In the genomic region with DNA sequence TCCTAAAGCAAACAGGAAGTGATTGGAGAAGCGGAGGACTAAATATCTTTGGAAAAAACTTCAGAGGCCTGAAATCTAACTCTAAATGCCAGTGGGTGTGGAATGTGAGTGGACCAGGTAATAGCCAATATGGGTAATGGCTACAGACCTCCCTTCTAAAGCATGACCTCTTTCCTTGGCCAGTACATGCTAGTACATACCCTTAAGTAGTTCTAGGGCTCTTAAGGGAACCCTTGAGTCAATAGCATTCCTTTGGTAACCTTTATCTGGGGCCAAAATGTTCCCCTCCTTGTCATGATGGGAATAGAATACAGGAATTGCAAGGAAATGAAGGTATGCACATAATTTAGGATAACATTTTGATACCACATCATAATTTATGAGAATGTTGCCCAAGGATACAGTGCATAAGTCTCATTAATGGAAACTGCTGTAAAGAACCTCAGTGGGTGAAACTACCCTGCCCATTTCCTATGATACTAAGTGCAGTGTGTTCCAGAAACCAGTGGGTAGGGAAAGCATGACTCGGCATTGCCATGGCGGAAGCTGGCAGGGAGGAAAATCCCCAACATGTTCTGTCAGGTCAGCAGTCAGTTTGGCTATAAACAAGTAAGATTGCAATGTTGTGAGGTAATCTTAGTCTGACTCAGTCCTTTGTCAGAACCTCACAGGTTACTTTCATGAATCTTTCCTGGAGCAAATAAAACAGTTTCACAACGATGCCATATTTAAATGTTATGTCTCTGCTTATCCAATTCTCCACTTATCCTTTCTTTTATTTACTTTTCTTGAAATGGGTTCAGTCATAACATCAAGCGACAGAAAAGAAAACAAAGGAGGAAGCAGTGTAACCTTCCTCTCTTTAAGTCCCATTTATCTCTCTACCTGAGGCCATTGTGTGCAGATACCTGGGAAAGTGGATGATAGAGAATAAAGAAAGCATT, we compare ENCODE assay signal across 8 cellular contexts. TPM values are rescaled to one million over a fixed set of nuclear protein-coding genes. Genes with fewer than 3 reads are reported as not detected.
DNase-seq lines count a peak whose midpoint lies in the region; ATAC-seq and TF ChIP-seq lines count a peak whose summit lies in the region.

No MANE protein-coding gene starts in this region.

- H3K27me3 Mint-ChIP-seq in progenitor cell of endocrine pancreas, result no peaks in the 10 kb centered on the region

- no peaks in the 10 kb centered on the region for H3K9me2 ChIP-seq in SK-N-SH

- no peak overlapping the region for H3K4me3 ChIP-seq in AG04450 (ENCODE audit: low read depth, low read length)
- H3K4me3 ChIP-seq in SK-N-SH (ENCODE audit: low read depth in 2 of 2, low read length in 1 of 2), result no peak overlapping the region
- no peak overlapping the region for H3K4me3 ChIP-seq in epithelial cell of proximal tubule (ENCODE audit: low read depth, low read length)

- peak; percentile 84 for ATAC-seq in GM18907 (IDR thresholded peaks at IDR 0.05; ENCODE audit: unreplicated experiment)
- ATAC-seq in HG03103 (IDR thresholded peaks at IDR 0.05; ENCODE audit: low read depth, unreplicated experiment), result peak; percentile 50

- TF ChIP-seq CTCF in AG04450 (IDR thresholded peaks at IDR 0.05; ENCODE audit: low read depth, low read length) (no peak), SK-N-SH (IDR thresholded peaks at IDR 0.05) (no peak), epithelial cell of proximal tubule (conservative IDR thresholded peaks at IDR 0.05; ENCODE audit: low read depth, low read length) (no peak), progenitor cell of endocrine pancreas (IDR thresholded peaks at IDR 0.05; ENCODE audit: unreplicated experiment) (no peak)

- no peaks in the 10 kb centered on the region for H3K79me2 ChIP-seq in SK-N-SH (ENCODE audit: insufficient read depth)

- peak in 1 of 2 experiments; percentile 85; a peak in 1 of 4 replicates for TF ChIP-seq EP300 in SK-N-SH (IDR thresholded peaks at IDR 0.05; ENCODE audit: borderline replicate concordance in 1 of 2, low read depth in 1 of 2, low read length in 1 of 2)

- no peaks in the 10 kb centered on the region for H3K36me3 Mint-ChIP-seq in progenitor cell of endocrine pancreas (ENCODE audit: insufficient read depth)

- H3K27ac Mint-ChIP-seq in progenitor cell of endocrine pancreas, result peak overlapping the region; percentile 98

- peak overlapping the region; percentile 64 for H2AFZ ChIP-seq in SK-N-SH (ENCODE audit: low read depth)

- peaks cover 9% of the 10 kb centered on the region for H3K4me1 Mint-ChIP-seq in progenitor cell of endocrine pancreas (ENCODE audit: low read depth)

- no peak overlapping the region for H3K4me3 Mint-ChIP-seq in progenitor cell of endocrine pancreas (ENCODE audit: low read depth)

- peak overlapping the region; percentile 80 for H3K27ac ChIP-seq in AG04450 (ENCODE audit: low read depth, low read length)
- H3K27ac ChIP-seq in SK-N-SH (ENCODE audit: low read depth in 2 of 2, low read length in 1 of 2), result peak overlapping the region; percentile 3 to 95; a peak in 3 of 4 replicates

- no peak for TF ChIP-seq RAD21 in SK-N-SH (IDR thresholded peaks at IDR 0.05; ENCODE audit: low read length)

- DNase-seq in AG04450 (ENCODE audit: low read depth, low spot score), result peak; percentile 80
- DNase-seq in SK-N-SH, result no peak
- DNase-seq in epithelial cell of proximal tubule (ENCODE audit: low read depth), result peak; percentile 98
- DNase-seq in progenitor cell of endocrine pancreas (ENCODE audit: low spot score, unreplicated experiment), result no peak
- no peak for DNase-seq in OCI-M1 (lab: John Stamatoyannopoulos, UW)
- DNase-seq in superior temporal gyrus (ENCODE audit: extremely low spot score), result no peak

- POLR2A ChIA-PET in AG04450 (lab: Yijun Ruan, JAX) (interaction anchor here (0.6 to 0.7 kb wide), 2 partner anchors 22 to 87 kb away, joined by 3 to 4 read pairs; no protein-coding TSS in a partner anchor), SK-N-SH (lab: Yijun Ruan, JAX) (no interaction called here)

- H3K9ac ChIP-seq in SK-N-SH, result peak overlapping the region; percentile 45; the same call in 1 of the 2 replicates

- peaks cover 0 to 23% of the 10 kb centered on the region in 2 experiments; a peak in 2 of 4 replicates for H3K4me1 ChIP-seq in SK-N-SH (ENCODE audit: control insufficient read depth in 1 of 2, insufficient read depth in 2 of 2, low read depth in 1 of 2, low read length in 1 of 2)

- H3K9me3 ChIP-seq in AG04450 (ENCODE audit: control insufficient read depth, insufficient read depth, low read length) (no peaks in the 10 kb centered on the region), SK-N-SH (no peaks in the 10 kb centered on the region)

- H3F3A ChIP-seq in SK-N-SH (replicated peaks; ENCODE audit: insufficient read depth), result peaks cover 38% of the 10 kb centered on the region

- WGBS in SK-N-SH (ENCODE audit: low lambda C conversion rate), result 28% methylated on average over 5 of the region's 5 CpGs

- H3K9me3 Mint-ChIP-seq in progenitor cell of endocrine pancreas (ENCODE audit: low read depth), result no peaks in the 10 kb centered on the region

- H3K4me2 ChIP-seq in SK-N-SH, result peak overlapping the region; percentile 21; the same call in 1 of the 2 replicates

- H4K20me1 ChIP-seq in SK-N-SH (ENCODE audit: insufficient read depth), result no peaks in the 10 kb centered on the region

- no peaks in the 10 kb centered on the region for H3K36me3 ChIP-seq in SK-N-SH (replicated peaks in 1 of 2; ENCODE audit: control insufficient read depth in 1 of 2, insufficient read depth in 2 of 2, low read length in 1 of 2)

- H3K27me3 ChIP-seq in AG04450 (ENCODE audit: control insufficient read depth, insufficient read depth, low read length) (no peaks in the 10 kb centered on the region), SK-N-SH (ENCODE audit: insufficient read depth) (no peaks in the 10 kb centered on the region)

- CTCF ChIA-PET in AG04450 (lab: Charles Lee), result no interaction called here
- CTCF ChIA-PET in SK-N-SH (lab: Yijun Ruan, JAX), result interaction anchor here (1.6 kb wide), 1 partner anchor 8 kb away, joined by 3 read pairs; no protein-coding TSS in a partner anchor

TF ChIP-seq in SK-N-SH, 30 proteins besides CTCF, POLR2A, EP300 and RAD21 (continues in another document):
- peak; percentile 94 for TF ChIP-seq FOSL2 (IDR thresholded peaks at IDR 0.05; ENCODE audit: borderline replicate concordance, low read depth)
- TF ChIP-seq, protein P1, sequence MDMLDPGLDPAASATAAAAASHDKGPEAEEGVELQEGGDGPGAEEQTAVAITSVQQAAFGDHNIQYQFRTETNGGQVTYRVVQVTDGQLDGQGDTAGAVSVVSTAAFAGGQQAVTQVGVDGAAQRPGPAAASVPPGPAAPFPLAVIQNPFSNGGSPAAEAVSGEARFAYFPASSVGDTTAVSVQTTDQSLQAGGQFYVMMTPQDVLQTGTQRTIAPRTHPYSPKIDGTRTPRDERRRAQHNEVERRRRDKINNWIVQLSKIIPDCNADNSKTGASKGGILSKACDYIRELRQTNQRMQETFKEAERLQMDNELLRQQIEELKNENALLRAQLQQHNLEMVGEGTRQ (IDR thresholded peaks at IDR 0.05; ENCODE audit: borderline replicate concordance, low read depth, low read length), result no peak
- TF ChIP-seq ELF1 (IDR thresholded peaks at IDR 0.05), result peak; percentile 81; the same call in 1 of the 2 replicates
- no peak for TF ChIP-seq RFX5 (IDR thresholded peaks at IDR 0.05; ENCODE audit: low read length)
- 0 out of 2 replicates have a peak, but pooled peaks have one; percentile 20 for TF ChIP-seq FOXM1 (IDR thresholded peaks at IDR 0.05; ENCODE audit: low read depth)
- TF ChIP-seq MEF2A (IDR thresholded peaks at IDR 0.05; ENCODE audit: borderline replicate concordance, low read depth), result 0 out of 2 replicates have a peak, but pooled peaks have one; percentile 26
- TF ChIP-seq YY1 (IDR thresholded peaks at IDR 0.05; ENCODE audit: low read depth), result peak; percentile 75; the same call in 1 of the 2 replicates
- peak; percentile 76 for TF ChIP-seq TEAD4 (IDR thresholded peaks at IDR 0.05; ENCODE audit: borderline replicate concordance, insufficient read depth)
- no peak; the same call in 1 of the 2 replicates for TF ChIP-seq TAF1 (IDR thresholded peaks at IDR 0.05; ENCODE audit: borderline replicate concordance, low read depth, low read length)
- TF ChIP-seq, protein P2, sequence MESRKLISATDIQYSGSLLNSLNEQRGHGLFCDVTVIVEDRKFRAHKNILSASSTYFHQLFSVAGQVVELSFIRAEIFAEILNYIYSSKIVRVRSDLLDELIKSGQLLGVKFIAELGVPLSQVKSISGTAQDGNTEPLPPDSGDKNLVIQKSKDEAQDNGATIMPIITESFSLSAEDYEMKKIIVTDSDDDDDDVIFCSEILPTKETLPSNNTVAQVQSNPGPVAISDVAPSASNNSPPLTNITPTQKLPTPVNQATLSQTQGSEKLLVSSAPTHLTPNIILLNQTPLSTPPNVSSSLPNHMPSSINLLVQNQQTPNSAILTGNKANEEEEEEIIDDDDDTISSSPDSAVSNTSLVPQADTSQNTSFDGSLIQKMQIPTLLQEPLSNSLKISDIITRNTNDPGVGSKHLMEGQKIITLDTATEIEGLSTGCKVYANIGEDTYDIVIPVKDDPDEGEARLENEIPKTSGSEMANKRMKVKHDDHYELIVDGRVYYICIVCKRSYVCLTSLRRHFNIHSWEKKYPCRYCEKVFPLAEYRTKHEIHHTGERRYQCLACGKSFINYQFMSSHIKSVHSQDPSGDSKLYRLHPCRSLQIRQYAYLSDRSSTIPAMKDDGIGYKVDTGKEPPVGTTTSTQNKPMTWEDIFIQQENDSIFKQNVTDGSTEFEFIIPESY (IDR thresholded peaks at IDR 0.05; ENCODE audit: borderline replicate concordance, low read depth), result no peak
- peak; percentile 71; the same call in 1 of the 2 replicates for TF ChIP-seq POLR2AphosphoS5 (IDR thresholded peaks at IDR 0.05; ENCODE audit: low read depth, low read length)
- TF ChIP-seq MXI1 (IDR thresholded peaks at IDR 0.05; ENCODE audit: low read depth, low read length), result no peak; the same call in 1 of the 2 replicates
- peak; percentile 86 for TF ChIP-seq TCF12 (IDR thresholded peaks at IDR 0.05)
- TF ChIP-seq NRF1 (IDR thresholded peaks at IDR 0.05; ENCODE audit: low read depth, low read length), result no peak
- no peak for TF ChIP-seq SMC3 (IDR thresholded peaks at IDR 0.05; ENCODE audit: low read depth, low read length)
- TF ChIP-seq FOXJ3 (CRISPR knock-in tag; IDR thresholded peaks at IDR 0.05), result no peak

RNA-seq across cellular contexts. Expression of a gene that starts 23.5 kb away (rescaled TPM):
- polyA plus RNA-seq in AG04450 (2011; rRNA removed), result 8.4 and 8.8 TPM in 2 replicates
- 18.3 and 18.9 TPM in 2 replicates for polyA minus RNA-seq in AG04450 (2011; rRNA and poly(A)+ RNA removed)
- polyA plus RNA-seq in SK-N-SH (2012; rRNA removed), result 5.8 and 7.3 TPM in 2 replicates
- polyA plus RNA-seq in SK-N-SH (2012; cell fraction: cytosol; rRNA removed), result 5.4 and 6.4 TPM in 2 replicates
- 2.3 and 2.6 TPM in 2 replicates for polyA plus RNA-seq in SK-N-SH (2012; cell fraction: nucleus; rRNA removed)
- total RNA-seq in epithelial cell of proximal tubule, result 21.7 and 44.7 TPM in 2 replicates
- total RNA-seq in progenitor cell of endocrine pancreas, result 11.3 and 12.6 TPM in 2 replicates

Comparison
In these comparisons a context has a peak if more than half of its experiments do, and no peak if none do; other contexts are left out.
1. DNase-seq: peak in AG04450 (single experiment) and epithelial cell of proximal tubule (single experiment); none in SK-N-SH (single experiment), progenitor cell of endocrine pancreas (single experiment), OCI-M1 (single experiment) and superior temporal gyrus (single experiment).